In the genomic region with DNA sequence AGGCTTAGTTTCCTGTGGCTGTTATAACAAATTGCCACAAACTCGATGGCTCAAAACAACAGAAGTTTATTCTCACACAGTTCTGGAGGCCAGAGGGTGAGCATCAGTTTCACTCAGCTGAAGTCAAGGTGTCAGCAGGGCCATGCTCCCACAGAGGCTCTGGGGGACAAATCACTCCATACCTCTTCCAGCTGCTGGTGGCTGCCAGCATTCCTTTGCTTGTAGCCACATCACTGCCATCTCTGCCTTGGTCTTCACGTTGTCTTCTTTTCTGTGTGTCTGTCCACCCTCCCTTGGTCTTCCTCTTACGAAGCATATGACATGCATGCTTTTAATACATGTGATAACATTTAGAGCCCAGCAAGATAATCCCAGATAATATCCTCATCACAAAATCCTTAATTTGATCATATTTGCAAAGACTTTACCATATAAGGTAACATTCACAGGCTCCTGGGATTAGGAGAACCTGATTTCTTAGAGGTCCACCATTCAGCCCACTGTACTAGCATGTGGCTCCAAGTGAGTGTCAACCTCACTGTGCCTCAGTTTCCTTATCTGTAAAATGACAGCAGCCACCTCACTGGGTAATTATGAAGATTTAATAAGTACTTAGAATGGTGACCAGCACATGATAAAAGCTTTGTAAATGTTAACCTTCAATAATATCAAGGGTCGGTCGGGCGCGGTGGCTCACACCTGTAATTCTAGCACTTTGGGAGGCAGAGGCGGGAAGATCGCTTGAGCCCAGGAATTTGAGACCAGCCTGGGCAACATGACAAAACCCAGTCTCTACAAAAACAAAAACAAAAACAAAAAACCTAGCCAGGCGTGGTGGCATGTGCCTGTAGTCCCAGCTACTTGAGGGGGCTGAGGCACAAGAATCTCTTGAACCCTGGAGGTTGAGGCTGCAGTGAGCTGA, we compare ENCODE assay signal across 21 cellular contexts. TPM values are rescaled to one million over a fixed set of nuclear protein-coding genes. Genes with fewer than 3 reads are reported as not detected.
DNase-seq lines count a peak whose midpoint lies in the region; ATAC-seq and TF ChIP-seq lines count a peak whose summit lies in the region.
"Had no signal": no experiment of that assay in that cellular context is flagged by ENCODE, and none has a peak within 500 bp of the region (broad histone marks: within the 10 kb centered on the region; RNA-seq: fewer than 3 reads in every experiment).

No MANE protein-coding gene starts in this region.

- H3K9me3 ChIP-seq in ascending aorta: no peaks in the 10 kb centered on the region
- H3K9me3 ChIP-seq: SK-N-SH, thyroid gland had no signal

- H3K27ac Mint-ChIP-seq in natural killer cell treated with Interleukin-12 subunit alpha and Interleukin-12 subunit beta and Interleukin-15 and Interleukin-18, amount 100 ng/mL, for 72 hours: no peak overlapping the region
- H3K27ac Mint-ChIP-seq in natural killer cell (no peak overlapping the region), nephron (peak overlapping the region; percentile 61 to 94 (median 88))
- H3K27ac Mint-ChIP-seq: activated CD4-positive, alpha-beta T cell treated with anti-CD3 and anti-CD28 coated beads for 36 hours; activated naive CD8-positive, alpha-beta T cell treated with anti-CD3 and anti-CD28 coated beads, Interleukin-2, amount 10 ng/mL, durations not matched to agents 7 days and 5 days; activated T-cell treated with anti-CD3 and anti-CD28 coated beads, Interleukin-2, amount 50 U/mL, for 24 hours had no signal

- H3K36me3 Mint-ChIP-seq in natural killer cell treated with Interleukin-12 subunit alpha and Interleukin-12 subunit beta and Interleukin-15 and Interleukin-18, amount 100 ng/mL, for 72 hours: peaks cover 10% of the 10 kb centered on the region
- H3K36me3 Mint-ChIP-seq in natural killer cell (no peaks in the 10 kb centered on the region), nephron (ENCODE audit: low read depth) (no peaks in the 10 kb centered on the region)
- H3K36me3 Mint-ChIP-seq: neural progenitor cell had no signal

- intact Hi-C loops in natural killer cell (cut with micrococcal nuclease): no loop called here
- intact Hi-C loops in ascending aorta (cut with DNase I): loop anchor here (10.0 kb wide), 1 partner anchor 442 kb away; no protein-coding TSS in a partner anchor
- intact Hi-C loops in posterior vena cava (cut with DNase I): no loop called here

- no peak overlapping the region for H3K4me3 ChIP-seq in ascending aorta
- H3K4me3 ChIP-seq: neural progenitor cell, thyroid gland had no signal

- peaks cover 28 to 76% of the 10 kb centered on the region in 2 donors for H3K4me1 ChIP-seq in ascending aorta
- H3K4me1 ChIP-seq: BE2C had no signal

- H3K27me3 ChIP-seq in ascending aorta: no peaks in the 10 kb centered on the region
- H3K27me3 ChIP-seq: BE2C, neural progenitor cell, thyroid gland had no signal

- peaks cover 28 to 32% of the 10 kb centered on the region in 2 donors for H3K4me1 Mint-ChIP-seq in natural killer cell treated with Interleukin-12 subunit alpha and Interleukin-12 subunit beta and Interleukin-15 and Interleukin-18, amount 100 ng/mL, for 72 hours (ENCODE audit: low read depth in 2 of 2)
- peaks cover 18 to 40% of the 10 kb centered on the region in 2 donors for H3K4me1 Mint-ChIP-seq in natural killer cell
- H3K4me1 Mint-ChIP-seq in nephron: peaks cover 74% of the 10 kb centered on the region
- H3K4me1 Mint-ChIP-seq: activated CD4-positive, alpha-beta T cell treated with anti-CD3 and anti-CD28 coated beads for 36 hours had no signal

- peaks cover 0 to 6% of the 10 kb centered on the region in 2 donors for H3K27me3 Mint-ChIP-seq in natural killer cell treated with Interleukin-12 subunit alpha and Interleukin-12 subunit beta and Interleukin-15 and Interleukin-18, amount 100 ng/mL, for 72 hours
- H3K27me3 Mint-ChIP-seq in natural killer cell (ENCODE audit: low read depth in 2 of 2) (peaks cover 13% of the 10 kb centered on the region in 2 donors), nephron (ENCODE audit: low read depth) (peaks cover 4% of the 10 kb centered on the region)
- H3K27me3 Mint-ChIP-seq: progenitor cell of endocrine pancreas had no signal

- peaks cover 3% of the 10 kb centered on the region for H3K9me3 Mint-ChIP-seq in natural killer cell treated with Interleukin-12 subunit alpha and Interleukin-12 subunit beta and Interleukin-15 and Interleukin-18, amount 100 ng/mL, for 72 hours
- H3K9me3 Mint-ChIP-seq in natural killer cell (peaks cover 0 to 3% of the 10 kb centered on the region in 2 donors), nephron (peaks cover 6% of the 10 kb centered on the region)

- H3K4me3 Mint-ChIP-seq in natural killer cell treated with Interleukin-12 subunit alpha and Interleukin-12 subunit beta and Interleukin-15 and Interleukin-18, amount 100 ng/mL, for 72 hours: no peak overlapping the region
- H3K4me3 Mint-ChIP-seq in natural killer cell (no peak overlapping the region), nephron (no peak overlapping the region)
- H3K4me3 Mint-ChIP-seq: activated CD4-positive, alpha-beta T cell treated with anti-CD3 and anti-CD28 coated beads for 36 hours; activated naive CD8-positive, alpha-beta T cell treated with anti-CD3 and anti-CD28 coated beads, Interleukin-2, amount 10 ng/mL, durations not matched to agents 7 days and 5 days; activated T-cell treated with anti-CD3 and anti-CD28 coated beads, Interleukin-2, amount 50 U/mL, for 24 hours; neural progenitor cell had no signal

- peak; percentile 10 for DNase-seq in natural killer cell treated with Interleukin-12 subunit alpha and Interleukin-12 subunit beta and Interleukin-15 and Interleukin-18, amount 100 ng/mL, for 72 hours (ENCODE audit: low spot score)
- no peak for DNase-seq in natural killer cell
- DNase-seq in ascending aorta (ENCODE audit: low spot score in 2 of 2): no peak
- no peak for DNase-seq in NCI-H2081 treated with DMSO at 0.1 percent for 48 hours (lab: John Stamatoyannopoulos, UW)
- no peak for DNase-seq in posterior vena cava (ENCODE audit: low spot score)
- DNase-seq in HPDE6-E6E7 (ENCODE audit: extremely low spot score): no peak
- DNase-seq: activated CD4-positive, alpha-beta T cell treated with anti-CD3 and anti-CD28 coated beads for 36 hours; activated gamma-delta T cell; activated naive CD8-positive, alpha-beta T cell treated with anti-CD3 and anti-CD28 coated beads, Interleukin-2, amount 10 ng/mL, durations not matched to agents 7 days and 5 days; activated T-cell treated with anti-CD3 and anti-CD28 coated beads, Interleukin-2, amount 50 U/mL, for 24 hours; glutamatergic neuron; NCI-H1105; SK-N-SH; stimulated activated naive CD8-positive, alpha-beta T cell treated with anti-CD3 and anti-CD28 coated beads, Interleukin-15, Interleukin-2, amounts not matched to agents 100 U/mL and 50 U/mL, for 24 hours; T-helper 2 cell had no signal

- ATAC-seq in natural killer cell treated with Interleukin-12 subunit alpha and Interleukin-12 subunit beta and Interleukin-15 and Interleukin-18, amount 100 ng/mL, for 72 hours: no peak
- ATAC-seq in natural killer cell: no peak
- no peak for ATAC-seq in HG02763 (IDR thresholded peaks at IDR 0.05; ENCODE audit: unreplicated experiment)
- ATAC-seq: activated CD4-positive, alpha-beta T cell treated with anti-CD3 and anti-CD28 coated beads for 36 hours had no signal

- H3K36me3 ChIP-seq in ascending aorta: no peaks in the 10 kb centered on the region
- H3K36me3 ChIP-seq: BE2C, neural progenitor cell, thyroid gland had no signal

- TF ChIP-seq CTCF in natural killer cell (IDR thresholded peaks at IDR 0.05): no peak
- no peak for TF ChIP-seq CTCF in ascending aorta (IDR thresholded peaks at IDR 0.05)
- TF ChIP-seq CTCF in nephron (IDR thresholded peaks at IDR 0.05; ENCODE audit: unreplicated experiment in 3 of 3): no peak

- peak overlapping the region; percentile 97 to 100 for H3K27ac ChIP-seq in ascending aorta
- H3K27ac ChIP-seq: neural progenitor cell, thyroid gland had no signal

RNA-seq across cellular contexts. Expression of a gene that starts 14.7 kb away (rescaled TPM):
- total RNA-seq in natural killer cell treated with Interleukin-12 subunit alpha and Interleukin-12 subunit beta and Interleukin-15 and Interleukin-18, amount 100 ng/mL, for 72 hours: under 1 TPM in 1 of 2 donors, not detected in 1; 0.08 TPM
- total RNA-seq in natural killer cell (not detected), ascending aorta (288 TPM), posterior vena cava (100 to 1,000 TPM; 359 to 447 TPM)

Comparison
In these comparisons a context has a peak if more than half of its experiments do, and no peak if none do; other contexts are left out.
1. H3K27ac Mint-ChIP-seq: peak in nephron (3 of 3); none in natural killer cell treated with Interleukin-12 subunit alpha and Interleukin-12 subunit beta and Interleukin-15 and Interleukin-18, amount 100 ng/mL, for 72 hours (0 of 2) and natural killer cell (0 of 2).
2. RNA of a gene that starts 14.7 kb away (total RNA-seq): 359 to 447 TPM in posterior vena cava and 288 TPM in ascending aorta (single experiment); 0.08 TPM in natural killer cell treated with Interleukin-12 subunit alpha and Interleukin-12 subunit beta and Interleukin-15 and Interleukin-18, amount 100 ng/mL, for 72 hours and not detected in natural killer cell; every median in the first group is over 100 times any median in the second.